ENCODE assay signal across 8 cellular contexts in genomic region chr11:119065369-119065768, GRCh38. TPM values are rescaled to one million over a fixed set of nuclear protein-coding genes. Genes with fewer than 3 reads are reported as not detected.
DNase-seq lines count a peak whose midpoint lies in the region; ATAC-seq and TF ChIP-seq lines count a peak whose summit lies in the region.

No MANE protein-coding gene starts in this region.

- H3K79me2 ChIP-seq in hepatocyte = peaks cover 41% of the 10 kb centered on the region

- no peak overlapping the region for H3K27ac ChIP-seq in hepatocyte

- TF ChIP-seq CTCF in hepatocyte (IDR thresholded peaks at IDR 0.05; ENCODE audit: poor library complexity) = peak; percentile 15

- no peaks in the 10 kb centered on the region for H3K27me3 ChIP-seq in hepatocyte

- no peak overlapping the region for H3K4me3 ChIP-seq in hepatocyte

- H3K4me2 ChIP-seq in hepatocyte = no peak overlapping the region

- H3K9me2 ChIP-seq in hepatocyte (replicated peaks; ENCODE audit: insufficient read depth) = no peaks in the 10 kb centered on the region

- H3K36me3 ChIP-seq in hepatocyte (replicated peaks; ENCODE audit: insufficient read depth, low read depth) = no peaks in the 10 kb centered on the region

- 70% methylated on average over 4 of the region's 4 CpGs for WGBS in hepatocyte (ENCODE audit: low lambda C conversion rate, missing lambda C conversion rate)

- H2AFZ ChIP-seq in hepatocyte = no peak overlapping the region

- DNase-seq in NCI-H2227 (lab: John Stamatoyannopoulos, UW; ENCODE audit: unreplicated experiment) (peak; percentile 41), NCI-H2227 treated with DMSO at 0.1 percent for 48 hours (lab: John Stamatoyannopoulos, UW) (no peak), NCI-H446 (lab: John Stamatoyannopoulos, UW) (peak; percentile 10 to 24), activated T-cell treated with anti-CD3 and anti-CD28 coated beads for 4 hours (peak; percentile 23), hepatocyte (ENCODE audit: low spot score) (no peak), cerebellum (ENCODE audit: low spot score) (no peak), superior temporal gyrus (ENCODE audit: extremely low spot score) (no peak)

- H3K4me1 ChIP-seq in hepatocyte (ENCODE audit: insufficient read depth) = peaks cover 3% of the 10 kb centered on the region

- no peaks in the 10 kb centered on the region for H3K9me3 ChIP-seq in hepatocyte (ENCODE audit: low read depth)

- no peak for ATAC-seq in HG03039 (IDR thresholded peaks at IDR 0.05; ENCODE audit: unreplicated experiment)

- no peaks in the 10 kb centered on the region for H4K20me1 ChIP-seq in hepatocyte (ENCODE audit: insufficient read depth, poor library complexity, severe bottlenecking)

RNA-seq across cellular contexts. Expression of gene VPS11, which starts 2.2 kb away (rescaled TPM):
- total RNA-seq in hepatocyte (31.8 and 36.9 TPM in 2 replicates), cerebellum (20.6 TPM)
- 26.5 and 31.8 TPM in 2 replicates for polyA plus RNA-seq in hepatocyte

RNA-seq across cellular contexts. Expression of gene HYOU1, which starts 8.4 kb away (rescaled TPM):
- total RNA-seq in hepatocyte (168 and 197 TPM in 2 replicates), cerebellum (39.9 TPM)
- polyA plus RNA-seq in hepatocyte = 122 and 125 TPM in 2 replicates

RNA-seq across cellular contexts. Expression of gene HMBS, which starts 19.3 kb away (rescaled TPM):
- total RNA-seq in hepatocyte (10.9 and 11.9 TPM in 2 replicates), cerebellum (4.9 TPM)
- 34.5 and 37.7 TPM in 2 replicates for polyA plus RNA-seq in hepatocyte

RNA-seq across cellular contexts. Expression of gene SLC37A4, which starts 34.7 kb away (rescaled TPM):
- total RNA-seq in hepatocyte (68.0 and 87.4 TPM in 2 replicates), cerebellum (10.0 TPM)
- polyA plus RNA-seq in hepatocyte = 63.5 and 82.3 TPM in 2 replicates

RNA-seq across cellular contexts. Expression of gene DPAGT1, which starts 36.3 kb away (rescaled TPM):
- 27.5 and 28.1 TPM in 2 replicates for total RNA-seq in hepatocyte
- 76.2 and 82.7 TPM in 2 replicates for polyA plus RNA-seq in hepatocyte
- 12.0 TPM for total RNA-seq in cerebellum

Comparison
In these comparisons a context has a peak if more than half of its experiments do, and no peak if none do; other contexts are left out.
1. DNase-seq: peak in NCI-H2227 (single experiment), NCI-H446 (2 of 2) and activated T-cell treated with anti-CD3 and anti-CD28 coated beads for 4 hours (single experiment); none in NCI-H2227 treated with DMSO at 0.1 percent for 48 hours (single experiment), hepatocyte (single experiment), cerebellum (single experiment) and superior temporal gyrus (single experiment).